In genomic region chr6:44050872-44051421, GRCh38 we compare ENCODE assay signal across 1 cellular context.
TF ChIP-seq lines count a peak whose summit lies in the region.

No MANE protein-coding gene starts in this region.

TF ChIP-seq in SK-N-SH, 30 proteins besides CTCF, POLR2A, EP300 and RAD21 (continued from another document):
- TF ChIP-seq REST (IDR thresholded peaks at IDR 0.05; ENCODE audit: low read depth, low read length): no peak
- peak; percentile 58; the same call in 1 of the 2 replicates for TF ChIP-seq TCF12 (IDR thresholded peaks at IDR 0.05)
- TF ChIP-seq CHD2 (IDR thresholded peaks at IDR 0.05; ENCODE audit: low read length, partially characterized antibody): peak; percentile 74
- peak; percentile 15; the same call in 1 of the 2 replicates for TF ChIP-seq SMC3 (IDR thresholded peaks at IDR 0.05; ENCODE audit: low read depth, low read length)
- TF ChIP-seq GATA2 (CRISPR knock-in tag; IDR thresholded peaks at IDR 0.05): peak; percentile 79
- TF ChIP-seq FOXJ3 (CRISPR knock-in tag; IDR thresholded peaks at IDR 0.05): peak; percentile 84; the same call in 1 of the 2 replicates
- peak; percentile 20; the same call in 1 of the 2 replicates for TF ChIP-seq PBX3 (IDR thresholded peaks at IDR 0.05)
- no peak for TF ChIP-seq NFIC (IDR thresholded peaks at IDR 0.05; ENCODE audit: borderline replicate concordance)
TF ChIP-seq in SK-N-SH: peak in this region for 7.
